1 cellular context compared by ENCODE assay signal in genomic region chr16:84648595-84649510, GRCh38.
TF ChIP-seq lines count a peak whose summit lies in the region.

No MANE protein-coding gene starts in this region.

TF ChIP-seq in K562, 482 proteins besides CTCF, POLR2A, EP300 and RAD21 (continued from another document):
- peak; percentile 82 for TF ChIP-seq ZNF609 (CRISPR knock-in tag; IDR thresholded peaks at IDR 0.05; ENCODE audit: borderline replicate concordance)
